Comparison of ENCODE assay signal across 18 cellular contexts in the genomic region with DNA sequence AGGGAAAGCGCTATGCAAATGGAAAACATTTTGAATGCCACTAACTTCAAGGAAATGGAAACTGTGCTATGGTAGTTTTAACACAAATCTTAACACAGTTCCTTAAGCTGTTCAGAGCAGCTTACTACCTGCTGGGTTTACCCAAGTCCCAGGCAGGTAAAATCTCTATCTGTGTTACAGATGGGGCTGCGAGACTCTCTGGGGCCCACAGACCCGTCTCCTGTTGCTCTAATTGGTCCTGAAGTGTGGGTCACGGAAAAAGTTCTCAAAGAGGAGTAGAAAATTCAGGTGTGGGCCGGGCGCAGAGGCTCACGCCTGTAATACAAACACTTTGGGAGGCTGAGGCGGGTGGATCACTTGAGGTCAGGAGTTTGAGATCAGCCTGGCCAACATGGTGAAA. TPM values are rescaled to one million over a fixed set of nuclear protein-coding genes. Genes with fewer than 3 reads are reported as not detected.
DNase-seq lines count a peak whose midpoint lies in the region; ATAC-seq and TF ChIP-seq lines count a peak whose summit lies in the region.
"Had no signal": no experiment of that assay in that cellular context is flagged by ENCODE, and none has a peak within 500 bp of the region (broad histone marks: within the 10 kb centered on the region; RNA-seq: fewer than 3 reads in every experiment).

No MANE protein-coding gene starts in this region.

- H3K27ac ChIP-seq in HCT116 (ENCODE audit: low read depth, low read length): no peak overlapping the region

- peaks cover 12% of the 10 kb centered on the region; the same call in 1 of the 2 replicates for H4K20me1 ChIP-seq in HCT116 (ENCODE audit: insufficient read depth)

- RAD21 ChIA-PET in HCT116 (lab: Charles Lee; ENCODE audit: low non-redundant PET in 1 of 2, low total read pairs in 2 of 2, uncharacterized antibody in 2 of 2, unreplicated experiment in 2 of 2): no interaction called here

- no peaks in the 10 kb centered on the region for H3K27me3 Mint-ChIP-seq in WTC11 (ENCODE audit: low read depth)
- no peaks in the 10 kb centered on the region for H3K27me3 Mint-ChIP-seq in type B pancreatic cell
- H3K27me3 Mint-ChIP-seq: CD4-positive, CD25-positive, alpha-beta regulatory T cell had no signal

- TF ChIP-seq POLR2A in HCT116 (IDR thresholded peaks at IDR 0.05; ENCODE audit: borderline replicate concordance, extremely low read depth, insufficient read depth, insufficient read length): no peak

- DNase-seq in HCT116 (ENCODE audit: low read depth, low spot score): no peak
- DNase-seq in WTC11 (ENCODE audit: low spot score): no peak
- peak in 2 of 3 donors; percentile 8 to 18 for DNase-seq in mucosa of descending colon
- DNase-seq in type B pancreatic cell (ENCODE audit: extremely low spot score, unreplicated experiment): no peak
- DNase-seq in DMS53 (lab: John Stamatoyannopoulos, UW): no peak
- no peak for DNase-seq in T-helper 9 cell
- no peak for DNase-seq in activated CD8-positive, alpha-beta memory T cell treated with anti-CD3 and anti-CD28 coated beads, Interleukin-2, amount 50 U/mL, for 48 hours
- DNase-seq: AML-193; Calu3; CD4-positive, CD25-positive, alpha-beta regulatory T cell; DMS79; IMR-90; Karpas-422; NCI-H1092 treated with DMSO at 0.1 percent for 48 hours; NCI-H1694 treated with DMSO at 0.1 percent for 48 hours; NCI-H526 treated with DMSO at 0.1 percent for 48 hours had no signal

- H3K36me3 Mint-ChIP-seq in WTC11 (peaks cover 10% of the 10 kb centered on the region), type B pancreatic cell (peaks cover 10% of the 10 kb centered on the region)

- H3K36me3 ChIP-seq in HCT116 (ENCODE audit: control insufficient read depth in 1 of 2, insufficient read depth in 2 of 2, low read length in 2 of 2) (no peaks in the 10 kb centered on the region), mucosa of descending colon (ENCODE audit: low read depth) (no peaks in the 10 kb centered on the region)

- H3K9me3 Mint-ChIP-seq in WTC11: no peaks in the 10 kb centered on the region
- H3K9me3 Mint-ChIP-seq in type B pancreatic cell: no peaks in the 10 kb centered on the region

- H3K4me2 ChIP-seq in HCT116 (ENCODE audit: low read length): peak overlapping the region; percentile 31; the same call in 1 of the 2 replicates

- H3K27me3 ChIP-seq in HCT116 (ENCODE audit: insufficient read depth, low read length): no peaks in the 10 kb centered on the region
- H3K27me3 ChIP-seq: MG63 had no signal

- H3K4me3 ChIP-seq in HCT116 (replicated peaks in 1 of 2; ENCODE audit: low read depth in 1 of 2, low read length in 2 of 2): no peak overlapping the region
- no peak overlapping the region for H3K4me3 ChIP-seq in mucosa of descending colon
- H3K4me3 ChIP-seq: HAP-1, MG63 had no signal

- H3K79me2 ChIP-seq in HCT116 (ENCODE audit: insufficient read depth, low read length): peaks cover 44% of the 10 kb centered on the region

- H3K27ac Mint-ChIP-seq in WTC11 (peak overlapping the region; percentile 34), type B pancreatic cell (peak overlapping the region; percentile 63)

- H3K9me3 ChIP-seq in HCT116 (ENCODE audit: control insufficient read depth in 1 of 2, insufficient read depth in 1 of 2, low read depth in 1 of 2, low read length in 2 of 2) (no peaks in the 10 kb centered on the region), mucosa of descending colon (no peaks in the 10 kb centered on the region)
- H3K9me3 ChIP-seq: HAP-1, MG63 had no signal

- intact Hi-C loops in HCT116 (cut with micrococcal nuclease): loop anchor here (10.0 kb wide), 1 partner anchor 195 kb away; the partner anchor contains the start of gene KNL1
- intact Hi-C loops in mucosa of descending colon (cut with DNase I, micrococcal nuclease): loop anchor here in 1 of 2 donors (10.0 kb wide), 1 partner anchor 95 kb away; the partner anchor contains the start of gene RAD51

- POLR2A ChIA-PET in HCT116 (lab: Charles Lee): interaction anchor here (0.7 kb wide), 1 partner anchor 31 kb away, joined by 13 read pairs; no protein-coding TSS in a partner anchor
- POLR2A ChIA-PET in WTC11 (lab: Charles Lee): no interaction called here

- TF ChIP-seq RAD21 in HCT116 (IDR thresholded peaks at IDR 0.05; ENCODE audit: low read depth): no peak

- TF ChIP-seq CTCF in HCT116 (IDR thresholded peaks at IDR 0.05 in 2 of 3, conservative IDR thresholded peaks at IDR 0.05 in 1 of 3; ENCODE audit: borderline replicate concordance in 1 of 3, insufficient read depth in 1 of 3, low read depth in 2 of 3, low read length in 2 of 3): no peak
- no peak for TF ChIP-seq CTCF in WTC11 (IDR thresholded peaks at IDR 0.05)
- no peak for TF ChIP-seq CTCF in mucosa of descending colon (IDR thresholded peaks at IDR 0.05)
- no peak for TF ChIP-seq CTCF in type B pancreatic cell (conservative IDR thresholded peaks at IDR 0.05)

- no peak overlapping the region for H3K4me3 Mint-ChIP-seq in WTC11
- no peak overlapping the region for H3K4me3 Mint-ChIP-seq in type B pancreatic cell
- H3K4me3 Mint-ChIP-seq: CD4-positive, CD25-positive, alpha-beta regulatory T cell had no signal

- no peaks in the 10 kb centered on the region for H3K9me2 ChIP-seq in HCT116 (ENCODE audit: insufficient read depth)

- H3K4me1 Mint-ChIP-seq in WTC11: peaks cover 55% of the 10 kb centered on the region
- H3K4me1 Mint-ChIP-seq in type B pancreatic cell (ENCODE audit: unreplicated experiment): peaks cover 40% of the 10 kb centered on the region

- H2AFZ ChIP-seq in HCT116 (ENCODE audit: low read depth, low read length, poor library complexity, severe bottlenecking): no peak overlapping the region

- H3K4me1 ChIP-seq in HCT116 (ENCODE audit: control insufficient read depth in 1 of 2, insufficient read depth in 2 of 2, low read length in 2 of 2) (peaks cover 93 to 98% of the 10 kb centered on the region in 2 experiments), mucosa of descending colon (ENCODE audit: low read depth) (peaks cover 50% of the 10 kb centered on the region)
- H3K4me1 ChIP-seq: HAP-1 had no signal

- BruUV-seq in HCT116 (replicated peaks; lab: Mats Ljungman, UMichigan): no TSS peak

- H3K9ac ChIP-seq in HCT116 (ENCODE audit: low read length): no peak overlapping the region

- CTCF ChIA-PET in HCT116 (lab: Charles Lee) (interaction anchor here (1.3 kb wide), 1 partner anchor 104 kb away, joined by 3 read pairs; no protein-coding TSS in a partner anchor), WTC11 (lab: Charles Lee) (interaction anchor here (0.6 to 2.2 kb wide), 7 partner anchors 43 to 200 kb away, joined by 3 to 9 read pairs (median 4); partner anchors contain the start of genes SPINT1 and VPS18)

- ATAC-seq in HCT116 (no peak), WTC11 (no peak), mucosa of descending colon (no peak)

TF ChIP-seq in HCT116, 20 proteins besides CTCF, POLR2A, EP300 and RAD21:
- TF ChIP-seq ZNF274 (IDR thresholded peaks at IDR 0.05; ENCODE audit: low read depth, low read length): no peak

TF ChIP-seq in WTC11, 78 proteins besides CTCF, POLR2A, EP300 and RAD21 (continues in another document):
- TF ChIP-seq, protein P1, sequence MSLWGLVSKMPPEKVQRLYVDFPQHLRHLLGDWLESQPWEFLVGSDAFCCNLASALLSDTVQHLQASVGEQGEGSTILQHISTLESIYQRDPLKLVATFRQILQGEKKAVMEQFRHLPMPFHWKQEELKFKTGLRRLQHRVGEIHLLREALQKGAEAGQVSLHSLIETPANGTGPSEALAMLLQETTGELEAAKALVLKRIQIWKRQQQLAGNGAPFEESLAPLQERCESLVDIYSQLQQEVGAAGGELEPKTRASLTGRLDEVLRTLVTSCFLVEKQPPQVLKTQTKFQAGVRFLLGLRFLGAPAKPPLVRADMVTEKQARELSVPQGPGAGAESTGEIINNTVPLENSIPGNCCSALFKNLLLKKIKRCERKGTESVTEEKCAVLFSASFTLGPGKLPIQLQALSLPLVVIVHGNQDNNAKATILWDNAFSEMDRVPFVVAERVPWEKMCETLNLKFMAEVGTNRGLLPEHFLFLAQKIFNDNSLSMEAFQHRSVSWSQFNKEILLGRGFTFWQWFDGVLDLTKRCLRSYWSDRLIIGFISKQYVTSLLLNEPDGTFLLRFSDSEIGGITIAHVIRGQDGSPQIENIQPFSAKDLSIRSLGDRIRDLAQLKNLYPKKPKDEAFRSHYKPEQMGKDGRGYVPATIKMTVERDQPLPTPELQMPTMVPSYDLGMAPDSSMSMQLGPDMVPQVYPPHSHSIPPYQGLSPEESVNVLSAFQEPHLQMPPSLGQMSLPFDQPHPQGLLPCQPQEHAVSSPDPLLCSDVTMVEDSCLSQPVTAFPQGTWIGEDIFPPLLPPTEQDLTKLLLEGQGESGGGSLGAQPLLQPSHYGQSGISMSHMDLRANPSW (CRISPR knock-in tag; conservative IDR thresholded peaks at IDR 0.05; ENCODE audit: low read depth): no peak

RNA-seq across cellular contexts. Expression of gene ZFYVE19, which starts 16.9 kb away (rescaled TPM):
- 29.1 TPM for total RNA-seq in HCT116 (2021; ENCODE audit: unreplicated experiment)
- polyA plus RNA-seq in HCT116 (2012): 36.0 and 37.7 TPM in 2 replicates
- total RNA-seq in WTC11 (2021): 17.3 to 18.9 TPM (median 17.6 TPM) in 3 replicates
- 10 to 100 TPM; 22.2 to 37.5 (median 36.5) TPM for total RNA-seq in mucosa of descending colon
- total RNA-seq in type B pancreatic cell (ENCODE audit: low replicate concordance): 31.6 and 45.0 TPM in 2 replicates

RNA-seq across cellular contexts. Expression of gene DNAJC17, which starts 17.3 kb away (rescaled TPM):
- total RNA-seq in HCT116 (2021; ENCODE audit: unreplicated experiment) (36.1 TPM), WTC11 (2021) (49.8 to 53.0 TPM (median 50.2 TPM) in 3 replicates), mucosa of descending colon (10 to 100 TPM; 29.6 to 47.6 (median 36.5) TPM), type B pancreatic cell (ENCODE audit: low replicate concordance) (23.7 and 38.3 TPM in 2 replicates)
- polyA plus RNA-seq in HCT116 (2012): 37.1 and 40.5 TPM in 2 replicates

RNA-seq across cellular contexts. Expression of gene C15orf62, which starts 20.2 kb away (rescaled TPM):
- 0.10 TPM for total RNA-seq in HCT116 (2021; ENCODE audit: unreplicated experiment)
- 0.69 and 0.74 TPM in 2 replicates for polyA plus RNA-seq in HCT116 (2012)
- 0.46 to 0.92 TPM (median 0.72 TPM) in 3 replicates for total RNA-seq in WTC11 (2021)
- total RNA-seq in mucosa of descending colon: under 1 TPM; 0.32 to 0.63 (median 0.35) TPM
- 1.1 and 1.3 TPM in 2 replicates for total RNA-seq in type B pancreatic cell (ENCODE audit: low replicate concordance)
- total RNA-seq: IMR-90 had no signal
- polyA plus RNA-seq: IMR-90 had no signal

RNA-seq across cellular contexts. Expression of gene GCHFR, which starts 26.1 kb away (rescaled TPM):
- total RNA-seq in HCT116 (2021; ENCODE audit: unreplicated experiment) (1.5 TPM), WTC11 (2021) (42.3 to 63.8 TPM (median 62.9 TPM) in 3 replicates), mucosa of descending colon (10 to 100 TPM; 12.0 to 25.5 (median 18.2) TPM), type B pancreatic cell (ENCODE audit: low replicate concordance) (23.3 and 23.5 TPM in 2 replicates)
- polyA plus RNA-seq in HCT116 (2012): 0.95 and 1.5 TPM in 2 replicates

RNA-seq across cellular contexts. Expression of gene RMDN3, which starts 34.9 kb away (rescaled TPM):
- total RNA-seq in HCT116 (2021; ENCODE audit: unreplicated experiment): 21.5 TPM
- polyA plus RNA-seq in HCT116 (2012): 14.1 and 16.4 TPM in 2 replicates
- 21.7 to 25.9 TPM (median 22.8 TPM) in 3 replicates for total RNA-seq in WTC11 (2021)
- 10 to 100 TPM; 30.1 to 38.4 (median 37.8) TPM for total RNA-seq in mucosa of descending colon
- 30.4 and 32.0 TPM in 2 replicates for total RNA-seq in type B pancreatic cell (ENCODE audit: low replicate concordance)

Comparison
In these comparisons a context has a peak if more than half of its experiments do, and no peak if none do; other contexts are left out.
1. DNase-seq: peak in mucosa of descending colon (2 of 3); none in HCT116 (single experiment), WTC11 (single experiment), type B pancreatic cell (single experiment), DMS53 (single experiment), T-helper 9 cell (single experiment) and activated CD8-positive, alpha-beta memory T cell treated with anti-CD3 and anti-CD28 coated beads, Interleukin-2, amount 50 U/mL, for 48 hours (single experiment).